ENCODE assay signal across 22 cellular contexts in genomic region chr20:20843982-20844381, GRCh38.
DNase-seq lines count a peak whose midpoint lies in the region; ATAC-seq and TF ChIP-seq lines count a peak whose summit lies in the region.
"Had no signal": no experiment of that assay in that cellular context is flagged by ENCODE, and none has a peak within 500 bp of the region (broad histone marks: within the 10 kb centered on the region; RNA-seq: fewer than 3 reads in every experiment).

No MANE protein-coding gene starts in this region.

- peak; percentile 27 for TF ChIP-seq CTCF in hepatocyte (IDR thresholded peaks at IDR 0.05; ENCODE audit: poor library complexity)

- no peaks in the 10 kb centered on the region for H4K20me1 ChIP-seq in hepatocyte (ENCODE audit: insufficient read depth, poor library complexity, severe bottlenecking)

- H3K27ac ChIP-seq in hepatocyte, result no peak overlapping the region
- H3K27ac ChIP-seq: colonic mucosa, lower lobe of right lung, uterus had no signal

- no peaks in the 10 kb centered on the region for H3K9me2 ChIP-seq in hepatocyte (replicated peaks; ENCODE audit: insufficient read depth)

- 26% methylated on average over 6 of the region's 6 CpGs for WGBS in hepatocyte (ENCODE audit: low lambda C conversion rate, missing lambda C conversion rate)

- ATAC-seq in GM21825 (IDR thresholded peaks at IDR 0.05; ENCODE audit: unreplicated experiment), result no peak
- ATAC-seq: activated CD4-positive, CD25-positive, alpha-beta regulatory T cell treated with anti-CD3 and anti-CD28 coated beads, Interleukin-2, amount 50 U/mL, for 24 hours; activated CD8-positive, alpha-beta memory T cell treated with anti-CD3 and anti-CD28 coated beads, Interleukin-2, amount 10 ng/mL, durations not matched to agents 7 days and 5 days; lower lobe of right lung; T-helper 17 cell had no signal

- no peak overlapping the region for H2AFZ ChIP-seq in hepatocyte

- no peaks in the 10 kb centered on the region for H3K79me2 ChIP-seq in hepatocyte

- peak; percentile 18 for DNase-seq in SKM-1 (lab: John Stamatoyannopoulos, UW; ENCODE audit: unreplicated experiment)
- DNase-seq in SKM-1 treated with dmso at 0.1 percent for 144 hours (lab: John Stamatoyannopoulos, UW; ENCODE audit: unreplicated experiment), result no peak
- peak; percentile 18 for DNase-seq in OCI-M1 (lab: John Stamatoyannopoulos, UW)
- peak; percentile 67 for DNase-seq in hepatocyte (ENCODE audit: low spot score)
- DNase-seq in ureter (ENCODE audit: low spot score), result peak; percentile 51
- no peak for DNase-seq in stimulated activated CD8-positive, alpha-beta memory T cell treated with anti-CD3 and anti-CD28 coated beads, Interleukin-4, amount 100 ng/mL, for 48 hours
- no peak for DNase-seq in stimulated activated CD4-positive, alpha-beta T cell treated with anti-CD3 and anti-CD28 coated beads, Interleukin-15, amount 100 ng/mL, for 24 hours
- DNase-seq: ACHN; activated CD8-positive, alpha-beta memory T cell treated with anti-CD3 and anti-CD28 coated beads, Interleukin-2, amount 10 ng/mL, durations not matched to agents 7 days and 5 days; activated gamma-delta T cell treated with Interleukin-2 at 50 U/mL for 16 hours; aorta; CD4-positive, CD25-positive, alpha-beta regulatory T cell; colonic mucosa; DMS79; foreskin melanocyte; lower lobe of right lung; naive B cell; RPMI8226; T-helper 17 cell; uterus had no signal

- H3K36me3 ChIP-seq in hepatocyte (replicated peaks; ENCODE audit: insufficient read depth, low read depth), result no peaks in the 10 kb centered on the region
- H3K36me3 ChIP-seq: colonic mucosa, lower lobe of right lung, uterus had no signal

- H3K9me3 ChIP-seq in hepatocyte (ENCODE audit: low read depth), result no peaks in the 10 kb centered on the region
- H3K9me3 ChIP-seq: colonic mucosa, lower lobe of right lung, uterus had no signal

- H3K27me3 ChIP-seq in hepatocyte, result peaks cover 3% of the 10 kb centered on the region
- H3K27me3 ChIP-seq: colonic mucosa, uterus had no signal

- H3K4me2 ChIP-seq in hepatocyte, result no peak overlapping the region

- H3K4me3 ChIP-seq in hepatocyte, result no peak overlapping the region
- H3K4me3 ChIP-seq: colonic mucosa, lower lobe of right lung, uterus had no signal

- H3K4me1 ChIP-seq in hepatocyte (ENCODE audit: insufficient read depth), result no peaks in the 10 kb centered on the region
- H3K4me1 ChIP-seq: colonic mucosa, lower lobe of right lung, uterus had no signal

Comparison
In these comparisons a context has a peak if more than half of its experiments do, and no peak if none do; other contexts are left out.
1. DNase-seq: peak in SKM-1 (single experiment), OCI-M1 (single experiment), hepatocyte (single experiment) and ureter (single experiment); none in SKM-1 treated with dmso at 0.1 percent for 144 hours (single experiment), stimulated activated CD8-positive, alpha-beta memory T cell treated with anti-CD3 and anti-CD28 coated beads, Interleukin-4, amount 100 ng/mL, for 48 hours (single experiment) and stimulated activated CD4-positive, alpha-beta T cell treated with anti-CD3 and anti-CD28 coated beads, Interleukin-15, amount 100 ng/mL, for 24 hours (single experiment).